9 cellular contexts compared by ENCODE assay signal in the genomic region with DNA sequence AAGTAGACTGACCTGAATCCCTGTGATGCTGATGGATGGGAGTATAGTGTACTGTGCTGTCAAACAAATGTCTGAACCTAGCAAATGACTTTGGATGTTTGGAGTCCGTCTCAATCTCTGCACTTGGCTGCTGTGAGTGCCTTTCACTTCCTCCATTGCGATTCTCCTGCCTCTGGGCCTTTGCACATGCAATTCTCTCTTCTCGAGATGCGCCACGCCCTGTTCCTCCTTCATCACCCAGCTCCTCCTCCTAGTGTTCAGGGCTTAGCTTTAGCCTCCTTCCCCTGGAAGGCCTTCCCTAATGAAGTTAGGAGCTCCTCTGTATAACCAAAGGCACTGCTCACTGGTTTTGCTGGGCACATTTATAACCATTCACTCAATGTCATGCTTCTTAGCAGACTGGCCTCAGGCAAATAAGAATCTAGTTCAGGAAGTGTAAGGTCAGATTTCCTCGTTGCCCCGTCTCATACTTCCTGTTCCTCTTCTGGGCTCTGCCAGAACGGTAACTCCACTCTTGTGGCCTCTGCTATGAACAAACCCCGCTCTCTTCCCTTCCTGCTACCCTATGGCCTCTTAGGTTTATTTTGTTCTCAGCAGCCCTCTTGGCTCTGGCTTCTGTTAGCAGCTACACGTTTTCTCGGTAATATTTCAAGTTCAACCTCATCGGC.
DNase-seq lines count a peak whose midpoint lies in the region; ATAC-seq and TF ChIP-seq lines count a peak whose summit lies in the region.
"Had no signal": no experiment of that assay in that cellular context is flagged by ENCODE, and none has a peak within 500 bp of the region (broad histone marks: within the 10 kb centered on the region; RNA-seq: fewer than 3 reads in every experiment).

No MANE protein-coding gene starts in this region.

- peaks cover 63% of the 10 kb centered on the region for H3K4me1 Mint-ChIP-seq in activated CD4-positive, alpha-beta T cell treated with anti-CD3 and anti-CD28 coated beads, Interleukin-2, amount 10 ng/mL, durations not matched to agents 7 days and 5 days
- peaks cover 44% of the 10 kb centered on the region for H3K4me1 Mint-ChIP-seq in stimulated activated naive CD8-positive, alpha-beta T cell treated with anti-CD3 and anti-CD28 coated beads, Interleukin-15, amount 100 ng/mL, for 72 hours

- CTCF ChIA-PET in activated CD4-positive, alpha-beta T cell treated with anti-CD3 and anti-CD28 coated beads, Interleukin-2, amount 10 ng/mL, durations not matched to agents 7 days and 5 days (lab: Charles Lee), result interaction anchor here (0.9 to 1.2 kb wide), 2 partner anchors 20 to 42 kb away, joined by 3 to 4 read pairs; no protein-coding TSS in a partner anchor

- POLR2A ChIA-PET in activated CD4-positive, alpha-beta T cell treated with anti-CD3 and anti-CD28 coated beads, Interleukin-2, amount 10 ng/mL, durations not matched to agents 7 days and 5 days (lab: Charles Lee), result no interaction called here

- no peaks in the 10 kb centered on the region for H3K27me3 Mint-ChIP-seq in activated CD4-positive, alpha-beta T cell treated with anti-CD3 and anti-CD28 coated beads, Interleukin-2, amount 10 ng/mL, durations not matched to agents 7 days and 5 days
- no peaks in the 10 kb centered on the region for H3K27me3 Mint-ChIP-seq in stimulated activated naive CD8-positive, alpha-beta T cell treated with anti-CD3 and anti-CD28 coated beads, Interleukin-15, amount 100 ng/mL, for 72 hours

- no peak overlapping the region for H3K4me3 ChIP-seq in epithelial cell of esophagus (ENCODE audit: low read length)
- H3K4me3 ChIP-seq: ascending aorta had no signal

- no peak overlapping the region for H3K4me3 Mint-ChIP-seq in activated CD4-positive, alpha-beta T cell treated with anti-CD3 and anti-CD28 coated beads, Interleukin-2, amount 10 ng/mL, durations not matched to agents 7 days and 5 days
- peak overlapping the region; percentile 24 to 30 for H3K4me3 Mint-ChIP-seq in stimulated activated naive CD8-positive, alpha-beta T cell treated with anti-CD3 and anti-CD28 coated beads, Interleukin-15, amount 100 ng/mL, for 72 hours

- peak overlapping the region; percentile 38 for H3K27ac Mint-ChIP-seq in activated CD4-positive, alpha-beta T cell treated with anti-CD3 and anti-CD28 coated beads, Interleukin-2, amount 10 ng/mL, durations not matched to agents 7 days and 5 days
- no peak overlapping the region for H3K27ac Mint-ChIP-seq in stimulated activated naive CD8-positive, alpha-beta T cell treated with anti-CD3 and anti-CD28 coated beads, Interleukin-15, amount 100 ng/mL, for 72 hours

- no peak for ATAC-seq in stimulated activated naive CD8-positive, alpha-beta T cell treated with anti-CD3 and anti-CD28 coated beads, Interleukin-15, amount 100 ng/mL, for 72 hours
- no peak for ATAC-seq in GM21381 (IDR thresholded peaks at IDR 0.05; ENCODE audit: unreplicated experiment)

- H3K9me3 Mint-ChIP-seq in activated CD4-positive, alpha-beta T cell treated with anti-CD3 and anti-CD28 coated beads, Interleukin-2, amount 10 ng/mL, durations not matched to agents 7 days and 5 days, result peaks cover 9% of the 10 kb centered on the region
- peaks cover 9 to 12% of the 10 kb centered on the region in 2 donors for H3K9me3 Mint-ChIP-seq in stimulated activated naive CD8-positive, alpha-beta T cell treated with anti-CD3 and anti-CD28 coated beads, Interleukin-15, amount 100 ng/mL, for 72 hours

- H3K36me3 Mint-ChIP-seq in activated CD4-positive, alpha-beta T cell treated with anti-CD3 and anti-CD28 coated beads, Interleukin-2, amount 10 ng/mL, durations not matched to agents 7 days and 5 days (ENCODE audit: low read depth), result peaks cover 17% of the 10 kb centered on the region

- DNase-seq in activated CD4-positive, alpha-beta T cell treated with anti-CD3 and anti-CD28 coated beads, Interleukin-2, amount 10 ng/mL, durations not matched to agents 7 days and 5 days, result no peak
- no peak for DNase-seq in activated CD4-positive, alpha-beta T cell treated with anti-CD3 and anti-CD28 coated beads for 48 hours
- DNase-seq in epithelial cell of esophagus (ENCODE audit: low read depth), result peak; percentile 22
- DNase-seq in stimulated activated naive CD8-positive, alpha-beta T cell treated with anti-CD3 and anti-CD28 coated beads, Interleukin-15, amount 100 ng/mL, for 72 hours, result no peak
- no peak for DNase-seq in anterior cingulate cortex (lab: John Stamatoyannopoulos, UW)
- no peak for DNase-seq in NCI-H146 treated with DMSO at 0.1 percent for 48 hours (lab: John Stamatoyannopoulos, UW; ENCODE audit: unreplicated experiment)

- no peak for TF ChIP-seq CTCF in epithelial cell of esophagus (IDR thresholded peaks at IDR 0.05; ENCODE audit: insufficient read depth, low read depth, low read length, missing control alignments)

TF ChIP-seq in PFSK-1, 5 proteins besides CTCF, POLR2A, EP300 and RAD21:
- TF ChIP-seq TAF1 (IDR thresholded peaks at IDR 0.05; ENCODE audit: borderline replicate concordance, insufficient read depth, low read length), result peak; percentile 55; the same call in 1 of the 2 replicates
- 0 out of 4 replicates have a peak, but pooled peaks of 1 of the 2 experiments have one; percentile 18 for TF ChIP-seq REST (IDR thresholded peaks at IDR 0.05; ENCODE audit: insufficient read depth in 1 of 2, low read depth in 2 of 2, low read length in 2 of 2)
- no peak for TF ChIP-seq FOXP2 (optimal IDR thresholded peaks at IDR 0.05; ENCODE audit: borderline replicate concordance, extremely low read depth, extremely low read length, insufficient read depth)
- no peak; the same call in 1 of the 2 replicates for TF ChIP-seq SIN3A (IDR thresholded peaks at IDR 0.05; ENCODE audit: borderline replicate concordance, insufficient read depth, low read length)
